ENCODE assay signal across 15 cellular contexts in the genomic region with DNA sequence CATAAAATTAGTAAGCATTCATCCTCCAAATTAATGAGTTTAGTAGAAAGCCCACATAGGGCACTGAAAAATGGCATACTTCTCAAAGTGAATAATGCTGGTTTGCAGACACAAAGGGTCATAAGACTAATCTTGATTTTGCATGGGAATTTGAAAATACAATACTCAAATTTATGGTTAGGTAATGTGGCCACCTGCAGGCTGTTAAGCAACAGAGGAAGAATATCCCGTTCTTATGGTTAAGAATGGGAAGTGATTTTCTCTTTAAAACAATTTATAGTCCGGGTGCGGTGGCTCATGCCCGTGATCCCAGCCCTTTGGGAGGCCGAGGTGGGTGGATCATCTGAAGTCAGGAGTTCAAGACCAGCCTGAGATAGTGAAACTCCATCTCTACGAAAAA. TPM values are rescaled to one million over a fixed set of nuclear protein-coding genes. Genes with fewer than 3 reads are reported as not detected.
DNase-seq lines count a peak whose midpoint lies in the region; ATAC-seq and TF ChIP-seq lines count a peak whose summit lies in the region.
"Had no signal": no experiment of that assay in that cellular context is flagged by ENCODE, and none has a peak within 500 bp of the region (broad histone marks: within the 10 kb centered on the region; RNA-seq: fewer than 3 reads in every experiment).

No MANE protein-coding gene starts in this region.

- H3K27me3 ChIP-seq in mammary epithelial cell (ENCODE audit: insufficient read depth, low read length), result no peaks in the 10 kb centered on the region
- H3K27me3 ChIP-seq in CD8-positive, alpha-beta T cell (ENCODE audit: insufficient read depth, low read length), result no peaks in the 10 kb centered on the region
- H3K27me3 ChIP-seq: colonic mucosa, thyroid gland had no signal

- no peaks in the 10 kb centered on the region for H3K36me3 ChIP-seq in mammary epithelial cell (ENCODE audit: insufficient read depth, low read length)
- H3K36me3 ChIP-seq in CD8-positive, alpha-beta T cell (ENCODE audit: insufficient read depth, low read length), result no peaks in the 10 kb centered on the region
- H3K36me3 ChIP-seq: colonic mucosa, thyroid gland had no signal

- no peak overlapping the region for H2AFZ ChIP-seq in mammary epithelial cell (ENCODE audit: low read depth, low read length)

- BruUV-seq in mammary epithelial cell (replicated peaks; lab: Mats Ljungman, UMichigan), result no TSS peak

- H3K4me3 ChIP-seq in mammary epithelial cell (replicated peaks in 1 of 3; ENCODE audit: insufficient read depth in 1 of 3, low read depth in 2 of 3, low read length in 3 of 3), result no peak overlapping the region
- no peak overlapping the region for H3K4me3 ChIP-seq in CD8-positive, alpha-beta T cell (ENCODE audit: low read depth, low read length)
- H3K4me3 ChIP-seq: colonic mucosa, thyroid gland had no signal

- WGBS in mammary epithelial cell (ENCODE audit: low coverage, missing lambda C conversion rate), result 40% methylated on average over 6 of the region's 6 CpGs

- no peak for ATAC-seq in CD8-positive, alpha-beta T cell
- ATAC-seq in GM21717 (IDR thresholded peaks at IDR 0.05; ENCODE audit: unreplicated experiment), result no peak
- ATAC-seq: activated CD4-positive, CD25-positive, alpha-beta regulatory T cell treated with anti-CD3 and anti-CD28 coated beads, Interleukin-2, amount 50 U/mL, for 24 hours had no signal

- H3K4me1 ChIP-seq in mammary epithelial cell (ENCODE audit: insufficient read depth, low read length), result no peaks in the 10 kb centered on the region
- no peaks in the 10 kb centered on the region for H3K4me1 ChIP-seq in CD8-positive, alpha-beta T cell (ENCODE audit: insufficient read depth, low read length)
- H3K4me1 ChIP-seq: colonic mucosa, thyroid gland had no signal

- H3K4me1 Mint-ChIP-seq in neural crest cell, result no peaks in the 10 kb centered on the region
- H3K4me1 Mint-ChIP-seq in CD8-positive, alpha-beta T cell (ENCODE audit: low read depth), result no peaks in the 10 kb centered on the region
- H3K4me1 Mint-ChIP-seq: activated naive CD8-positive, alpha-beta T cell treated with anti-CD3 and anti-CD28 coated beads, Interleukin-2, amount 10 ng/mL, durations not matched to agents 7 days and 5 days; IgD-negative memory B cell had no signal

- peak; percentile 5 to 40 for TF ChIP-seq CTCF in mammary epithelial cell (conservative IDR thresholded peaks at IDR 0.05 in 1 of 2, IDR thresholded peaks at IDR 0.05 in 1 of 2; ENCODE audit: extremely low read depth in 1 of 2, insufficient read depth in 1 of 2, low read depth in 1 of 2, low read length in 2 of 2)
- TF ChIP-seq CTCF in neural crest cell (conservative IDR thresholded peaks at IDR 0.05), result peak; percentile 36
- TF ChIP-seq CTCF in CD8-positive, alpha-beta T cell (IDR thresholded peaks at IDR 0.05), result no peak

- H3K9ac ChIP-seq in mammary epithelial cell (ENCODE audit: insufficient read depth, low read length), result no peak overlapping the region

- no peaks in the 10 kb centered on the region for H3K9me3 Mint-ChIP-seq in neural crest cell
- H3K9me3 Mint-ChIP-seq in CD8-positive, alpha-beta T cell, result peaks cover 5% of the 10 kb centered on the region

- no peaks in the 10 kb centered on the region for H4K20me1 ChIP-seq in mammary epithelial cell (ENCODE audit: insufficient read depth, low read length)

- H3K27me3 Mint-ChIP-seq in neural crest cell (ENCODE audit: low read depth), result peaks cover 23% of the 10 kb centered on the region
- no peaks in the 10 kb centered on the region for H3K27me3 Mint-ChIP-seq in CD8-positive, alpha-beta T cell (ENCODE audit: low read depth)
- H3K27me3 Mint-ChIP-seq: activated naive CD8-positive, alpha-beta T cell treated with anti-CD3 and anti-CD28 coated beads, Interleukin-2, amount 10 ng/mL, durations not matched to agents 7 days and 5 days; IgD-negative memory B cell had no signal

- H3K27ac ChIP-seq in mammary epithelial cell (ENCODE audit: insufficient read depth, low read depth, low read length), result no peak overlapping the region
- no peak overlapping the region for H3K27ac ChIP-seq in CD8-positive, alpha-beta T cell (ENCODE audit: low read depth, low read length)
- H3K27ac ChIP-seq: colonic mucosa, thyroid gland had no signal

- H3K79me2 ChIP-seq in mammary epithelial cell (ENCODE audit: insufficient read depth, low read length), result no peaks in the 10 kb centered on the region

- no peaks in the 10 kb centered on the region for H3K36me3 Mint-ChIP-seq in neural crest cell (ENCODE audit: low read depth)
- no peaks in the 10 kb centered on the region for H3K36me3 Mint-ChIP-seq in CD8-positive, alpha-beta T cell
- H3K36me3 Mint-ChIP-seq: activated naive CD8-positive, alpha-beta T cell treated with anti-CD3 and anti-CD28 coated beads, Interleukin-2, amount 10 ng/mL, durations not matched to agents 7 days and 5 days; IgD-negative memory B cell had no signal

- DNase-seq in NCI-H82 (lab: John Stamatoyannopoulos, UW), result peak; percentile 3
- DNase-seq in NCI-H82 treated with DMSO at 0.1 percent for 48 hours (lab: John Stamatoyannopoulos, UW; ENCODE audit: unreplicated experiment), result no peak
- peak; percentile 21 to 51 for DNase-seq in NCI-H526 (lab: John Stamatoyannopoulos, UW)
- no peak for DNase-seq in mammary epithelial cell
- DNase-seq in neural crest cell (ENCODE audit: low read depth, low spot score), result no peak
- no peak for DNase-seq in CD8-positive, alpha-beta T cell
- no peak for DNase-seq in NOMO-1 treated with dmso at 0.1 percent for 144 hours (lab: John Stamatoyannopoulos, UW; ENCODE audit: unreplicated experiment)
- DNase-seq: activated naive CD8-positive, alpha-beta T cell treated with anti-CD3 and anti-CD28 coated beads, Interleukin-2, amount 10 ng/mL, durations not matched to agents 7 days and 5 days; colonic mucosa; NCI-H1694 treated with DMSO at 0.1 percent for 48 hours; NK-92 treated with Interleukin-12 subunit alpha and Interleukin-12 subunit beta, amount 100 ng/mL, for 24 hours; thyroid gland had no signal

- intact Hi-C loops in mammary epithelial cell (cut with micrococcal nuclease), result loop anchor here (1.0 to 5.0 kb wide), 3 partner anchors 172 to 616 kb away; no protein-coding TSS in a partner anchor
- intact Hi-C loops in CD8-positive, alpha-beta T cell (cut with DNase I, micrococcal nuclease), result no loop called here

- POLR2A ChIA-PET in CD8-positive, alpha-beta T cell (lab: Charles Lee), result no interaction called here

- CTCF ChIA-PET in mammary epithelial cell (lab: Charles Lee; ENCODE audit: low non-redundant PET), result no interaction called here
- CTCF ChIA-PET in CD8-positive, alpha-beta T cell (lab: Charles Lee), result no interaction called here

- no peak overlapping the region for H3K4me2 ChIP-seq in mammary epithelial cell (ENCODE audit: insufficient read depth, low read depth, low read length)

- dilution Hi-C loops in mammary epithelial cell (cut with HindIII; ENCODE audit: low sequenced_read_pairs), result no loop called here

- H3K4me3 Mint-ChIP-seq in neural crest cell, result no peak overlapping the region
- no peak overlapping the region for H3K4me3 Mint-ChIP-seq in CD8-positive, alpha-beta T cell
- H3K4me3 Mint-ChIP-seq: activated naive CD8-positive, alpha-beta T cell treated with anti-CD3 and anti-CD28 coated beads, Interleukin-2, amount 10 ng/mL, durations not matched to agents 7 days and 5 days; IgD-negative memory B cell had no signal

- in situ Hi-C loops in mammary epithelial cell (cut with MboI; ENCODE audit: low sequenced_read_pairs in 2 of 2), result no loop called here

- H3K27ac Mint-ChIP-seq in neural crest cell (ENCODE audit: unreplicated experiment), result no peak overlapping the region
- H3K27ac Mint-ChIP-seq in CD8-positive, alpha-beta T cell, result no peak overlapping the region
- H3K27ac Mint-ChIP-seq: activated naive CD8-positive, alpha-beta T cell treated with anti-CD3 and anti-CD28 coated beads, Interleukin-2, amount 10 ng/mL, durations not matched to agents 7 days and 5 days; IgD-negative memory B cell had no signal

- no peaks in the 10 kb centered on the region for H3K9me3 ChIP-seq in mammary epithelial cell (replicated peaks; ENCODE audit: insufficient read depth, low read length)
- H3K9me3 ChIP-seq in CD8-positive, alpha-beta T cell (ENCODE audit: low read length), result no peaks in the 10 kb centered on the region
- H3K9me3 ChIP-seq: colonic mucosa, thyroid gland had no signal

RNA-seq across cellular contexts. Expression of a gene that starts 9.4 kb away (rescaled TPM):
- total RNA-seq in mammary epithelial cell (not detected), neural crest cell (0.07 and 0.09 TPM in 2 replicates)
- 0.01 TPM for polyA plus RNA-seq in mammary epithelial cell
- polyA minus RNA-seq in mammary epithelial cell, result not detected
- not detected for total RNA-seq in CD8-positive, alpha-beta T cell
- total RNA-seq: activated naive CD8-positive, alpha-beta T cell treated with anti-CD3 and anti-CD28 coated beads, Interleukin-2, amount 10 ng/mL, durations not matched to agents 7 days and 5 days had no signal
- polyA plus RNA-seq: IgD-negative memory B cell had no signal

Comparison
In these comparisons a context has a peak if more than half of its experiments do, and no peak if none do; other contexts are left out.
1. DNase-seq: peak in NCI-H82 (single experiment) and NCI-H526 (2 of 2); none in NCI-H82 treated with DMSO at 0.1 percent for 48 hours (single experiment), mammary epithelial cell (single experiment), neural crest cell (single experiment), CD8-positive, alpha-beta T cell (0 of 7) and NOMO-1 treated with dmso at 0.1 percent for 144 hours (single experiment).